24 cellular contexts compared by ENCODE assay signal in genomic region chr9:132035679-132036078, GRCh38.
"Had no signal": no experiment of that assay in that cellular context is flagged by ENCODE, and none has a peak within 500 bp of the region (broad histone marks: within the 10 kb centered on the region; RNA-seq: fewer than 3 reads in every experiment).

No MANE protein-coding gene starts in this region.

- H3K9me3 ChIP-seq: colonic mucosa, esophagus squamous epithelium, gastrocnemius medialis, heart right ventricle, left lung, lower lobe of right lung had no signal

- H3K4me3 ChIP-seq: colonic mucosa, esophagus squamous epithelium, gastrocnemius medialis, heart right ventricle, left lung, lower lobe of right lung had no signal

- H3K36me3 ChIP-seq: colonic mucosa, esophagus squamous epithelium, gastrocnemius medialis, heart right ventricle, left lung, lower lobe of right lung had no signal

- H3K27ac Mint-ChIP-seq: dendritic cell treated with granulocyte-macrophage colony-stimulating factor and Interleukin-4, amounts not matched to agents 40 ng/mL and 50 ng/mL, for 4 days; effector memory CD8-positive, alpha-beta T cell; endodermal cell; mesothelial cell of epicardium; naive thymus-derived CD4-positive, alpha-beta T cell had no signal

- H3K9me3 Mint-ChIP-seq: dendritic cell treated with granulocyte-macrophage colony-stimulating factor and Interleukin-4, amounts not matched to agents 40 ng/mL and 50 ng/mL, for 4 days; effector memory CD8-positive, alpha-beta T cell; endodermal cell; mesothelial cell of epicardium had no signal

- DNase-seq: colonic mucosa; cortex of kidney; effector CD8-positive, alpha-beta T cell; effector memory CD8-positive, alpha-beta T cell; endodermal cell; erythroblast; esophagus squamous epithelium; foreskin fibroblast; foreskin melanocyte; gastrocnemius medialis; glutamatergic neuron; head of caudate nucleus; heart right ventricle; hippocampal formation; left cardiac atrium; left lung; left ventricle myocardium superior; lower lobe of right lung; mesenchymal stem cell; naive thymus-derived CD4-positive, alpha-beta T cell had no signal

- H3K4me1 ChIP-seq: colonic mucosa, esophagus squamous epithelium had no signal

- H3K27me3 ChIP-seq: colonic mucosa, esophagus squamous epithelium, gastrocnemius medialis, heart right ventricle, left lung had no signal

- ATAC-seq: effector memory CD8-positive, alpha-beta T cell; esophagus mucosa; gastrocnemius medialis; heart right ventricle; left cardiac atrium; left lung; left ventricle myocardium superior; lower lobe of right lung; naive thymus-derived CD4-positive, alpha-beta T cell had no signal

- H3K36me3 Mint-ChIP-seq: mesothelial cell of epicardium had no signal

- H3K4me3 Mint-ChIP-seq: dendritic cell treated with granulocyte-macrophage colony-stimulating factor and Interleukin-4, amounts not matched to agents 40 ng/mL and 50 ng/mL, for 4 days; effector memory CD8-positive, alpha-beta T cell; endodermal cell; mesothelial cell of epicardium; naive thymus-derived CD4-positive, alpha-beta T cell had no signal

- H3K27ac ChIP-seq: colonic mucosa, epithelial cell of prostate, esophagus squamous epithelium, gastrocnemius medialis, heart right ventricle, left lung, lower lobe of right lung had no signal

- H3K27me3 Mint-ChIP-seq: dendritic cell treated with granulocyte-macrophage colony-stimulating factor and Interleukin-4, amounts not matched to agents 40 ng/mL and 50 ng/mL, for 4 days; effector memory CD8-positive, alpha-beta T cell; naive thymus-derived CD4-positive, alpha-beta T cell had no signal
